ENCODE assay signal across 8 cellular contexts in the genomic region with DNA sequence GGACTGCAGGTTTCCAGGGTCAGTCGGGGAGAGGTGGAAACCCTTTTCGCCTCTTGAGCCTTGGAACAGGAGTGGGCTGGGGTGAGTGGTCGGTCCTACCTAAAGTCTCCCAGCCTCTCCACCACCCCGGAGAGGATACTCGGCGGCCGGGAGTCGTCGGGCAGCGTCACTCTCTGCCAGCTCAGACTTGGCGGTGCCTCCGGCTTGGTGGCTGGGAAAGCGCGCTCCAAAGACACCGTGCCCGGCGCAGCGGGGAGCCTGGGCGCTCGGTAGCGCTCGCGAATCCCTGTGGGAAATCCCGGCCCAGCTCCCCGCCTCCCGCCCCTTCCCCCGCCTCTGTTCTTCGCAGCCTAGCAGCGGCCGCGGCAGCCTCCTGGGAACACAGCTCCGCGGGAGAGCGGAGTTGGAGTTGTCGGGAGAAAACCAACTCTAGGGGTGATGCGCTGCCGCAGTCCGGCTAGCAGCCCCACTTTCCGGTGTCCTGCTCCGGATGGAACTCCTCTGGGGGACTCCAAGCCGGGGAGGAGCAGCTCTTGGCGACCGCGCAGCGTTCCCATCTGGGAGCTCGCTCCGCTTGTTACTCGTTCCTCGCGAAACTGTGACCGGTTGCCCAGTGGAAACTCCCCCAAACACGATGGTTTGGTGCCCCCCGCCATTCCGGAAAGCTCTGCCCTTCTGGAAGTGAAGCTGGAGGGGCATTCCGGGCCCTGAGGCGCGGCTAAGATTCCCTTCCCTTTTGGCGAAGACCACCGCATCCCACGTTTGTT. TPM values are rescaled to one million over a fixed set of nuclear protein-coding genes. Genes with fewer than 3 reads are reported as not detected.
DNase-seq lines count a peak whose midpoint lies in the region; ATAC-seq and TF ChIP-seq lines count a peak whose summit lies in the region.

No MANE protein-coding gene starts in this region.

- POLR2A ChIA-PET in activated CD4-positive, alpha-beta T cell treated with anti-CD3 and anti-CD28 coated beads, Interleukin-2, amount 10 ng/mL, durations not matched to agents 7 days and 5 days (lab: Charles Lee), result interaction anchor here (0.7 kb wide), 1 partner anchor 56 kb away, joined by 3 read pairs; no protein-coding TSS in a partner anchor

- WGBS in thyroid gland, 2 donors, result 3% methylated on average over 23 to 29 of the region's 60 CpGs

- no peak overlapping the region for H3K27ac Mint-ChIP-seq in activated CD4-positive, alpha-beta T cell treated with anti-CD3 and anti-CD28 coated beads, Interleukin-2, amount 10 ng/mL, durations not matched to agents 7 days and 5 days

- no peaks in the 10 kb centered on the region for H3K36me3 ChIP-seq in thyroid gland

- no peak for TF ChIP-seq CTCF in thyroid gland (IDR thresholded peaks at IDR 0.05)

- no peaks in the 10 kb centered on the region for H3K27me3 ChIP-seq in thyroid gland

- H3K27me3 Mint-ChIP-seq in activated CD4-positive, alpha-beta T cell treated with anti-CD3 and anti-CD28 coated beads, Interleukin-2, amount 10 ng/mL, durations not matched to agents 7 days and 5 days, result peaks cover 45% of the 10 kb centered on the region

- intact Hi-C loops in thyroid gland (cut with DNase I), result loop anchor here (10.0 kb wide), 1 partner anchor 1098 kb away; no protein-coding TSS in a partner anchor

- no peaks in the 10 kb centered on the region for H3K9me3 Mint-ChIP-seq in activated CD4-positive, alpha-beta T cell treated with anti-CD3 and anti-CD28 coated beads, Interleukin-2, amount 10 ng/mL, durations not matched to agents 7 days and 5 days

- no peak for DNase-seq in activated CD4-positive, alpha-beta T cell treated with anti-CD3 and anti-CD28 coated beads, Interleukin-2, amount 10 ng/mL, durations not matched to agents 7 days and 5 days
- DNase-seq in activated CD4-positive, alpha-beta T cell treated with anti-CD3 and anti-CD28 coated beads for 4 hours, result no peak
- DNase-seq in T1000 (lab: John Stamatoyannopoulos, UW), result peak; percentile 45
- DNase-seq in iris pigment epithelial cell (ENCODE audit: low read depth), result peak; percentile 7
- peak; percentile 46 to 60 for DNase-seq in thyroid gland

- peak overlapping the region; percentile 6 to 68 (median 38) for H3K4me3 ChIP-seq in thyroid gland (replicated peaks in 1 of 3)

- peaks cover 5 to 23% of the 10 kb centered on the region in 2 donors for H3K4me1 ChIP-seq in thyroid gland

- CTCF ChIA-PET in activated CD4-positive, alpha-beta T cell treated with anti-CD3 and anti-CD28 coated beads, Interleukin-2, amount 10 ng/mL, durations not matched to agents 7 days and 5 days (lab: Charles Lee), result interaction anchor here (1.3 to 2.7 kb wide), 3 partner anchors 11 to 28 kb away, joined by 3 to 14 read pairs (median 3); no protein-coding TSS in a partner anchor

- H3K4me3 Mint-ChIP-seq in activated CD4-positive, alpha-beta T cell treated with anti-CD3 and anti-CD28 coated beads, Interleukin-2, amount 10 ng/mL, durations not matched to agents 7 days and 5 days, result peak overlapping the region; percentile 28

- no peak for TF ChIP-seq POLR2A in thyroid gland (IDR thresholded peaks at IDR 0.05)

- ATAC-seq in HG02840 (IDR thresholded peaks at IDR 0.05; ENCODE audit: low FRiP score, unreplicated experiment) (no peak), GM18868 (IDR thresholded peaks at IDR 0.05; ENCODE audit: unreplicated experiment) (no peak), GM18861 (IDR thresholded peaks at IDR 0.05; ENCODE audit: unreplicated experiment) (no peak)

- no peaks in the 10 kb centered on the region for H3K9me3 ChIP-seq in thyroid gland

- no peak overlapping the region for H3K27ac ChIP-seq in thyroid gland

- H3K36me3 Mint-ChIP-seq in activated CD4-positive, alpha-beta T cell treated with anti-CD3 and anti-CD28 coated beads, Interleukin-2, amount 10 ng/mL, durations not matched to agents 7 days and 5 days (ENCODE audit: low read depth), result no peaks in the 10 kb centered on the region

- peaks cover 19% of the 10 kb centered on the region for H3K4me1 Mint-ChIP-seq in activated CD4-positive, alpha-beta T cell treated with anti-CD3 and anti-CD28 coated beads, Interleukin-2, amount 10 ng/mL, durations not matched to agents 7 days and 5 days

RNA-seq across cellular contexts. Expression of a gene that starts 1.4 kb away (rescaled TPM):
- total RNA-seq in activated CD4-positive, alpha-beta T cell treated with anti-CD3 and anti-CD28 coated beads, Interleukin-2, amount 10 ng/mL, durations not matched to agents 7 days and 5 days, result 1 to 10 TPM; 1.2 to 1.8 TPM
- 1 to 10 TPM; 2.3 to 5.6 (median 4.6) TPM for total RNA-seq in thyroid gland

Comparison
In these comparisons a context has a peak if more than half of its experiments do, and no peak if none do; other contexts are left out.
1. DNase-seq: peak in T1000 (single experiment), iris pigment epithelial cell (single experiment) and thyroid gland (2 of 2); none in activated CD4-positive, alpha-beta T cell treated with anti-CD3 and anti-CD28 coated beads, Interleukin-2, amount 10 ng/mL, durations not matched to agents 7 days and 5 days (single experiment) and activated CD4-positive, alpha-beta T cell treated with anti-CD3 and anti-CD28 coated beads for 4 hours (0 of 2).